ENCODE assay signal across 15 cellular contexts in genomic region chr21:33293811-33294216, GRCh38. TPM values are rescaled to one million over a fixed set of nuclear protein-coding genes. Genes with fewer than 3 reads are reported as not detected.
A peak's percentile ranks its signal among the peaks of the same experiment; 100 is the strongest.
DNase-seq lines count a peak whose midpoint lies in the region; ATAC-seq and TF ChIP-seq lines count a peak whose summit lies in the region.
"Had no signal": no experiment of that assay in that cellular context is flagged by ENCODE, and none has a peak within 500 bp of the region (broad histone marks: within the 10 kb centered on the region; RNA-seq: fewer than 3 reads in every experiment).

No MANE protein-coding gene starts in this region.

- H4K20me1 ChIP-seq in MM.1S (ENCODE audit: insufficient read depth, low read length), result no peaks in the 10 kb centered on the region

- 34% methylated on average over 7 of the region's 7 CpGs for WGBS in prostate gland
- WGBS in suprapubic skin, result 49% methylated on average over 7 of the region's 7 CpGs

- H3K27me3 ChIP-seq in MM.1S (replicated peaks; ENCODE audit: insufficient read depth, low read length) (no peaks in the 10 kb centered on the region), prostate gland (replicated peaks; ENCODE audit: insufficient read depth) (no peaks in the 10 kb centered on the region), suprapubic skin (no peaks in the 10 kb centered on the region), SJCRH30 (no peaks in the 10 kb centered on the region)

- H3K9me3 Mint-ChIP-seq in activated naive CD8-positive, alpha-beta T cell (ENCODE audit: low read depth), result no peaks in the 10 kb centered on the region
- H3K9me3 Mint-ChIP-seq: activated CD4-positive, alpha-beta memory T cell treated with anti-CD3 and anti-CD28 coated beads, Interleukin-2, amount 10 ng/mL, durations not matched to agents 7 days and 5 days had no signal

- peaks cover 25% of the 10 kb centered on the region for H3K4me1 ChIP-seq in MM.1S (ENCODE audit: low read length)
- peaks cover 9% of the 10 kb centered on the region for H3K4me1 ChIP-seq in prostate gland (replicated peaks)
- H3K4me1 ChIP-seq in suprapubic skin, result peaks cover 1% of the 10 kb centered on the region
- peaks cover 10% of the 10 kb centered on the region for H3K4me1 ChIP-seq in SJCRH30

- H3F3A ChIP-seq in MM.1S (ENCODE audit: insufficient read depth, low read length), result peaks cover 12% of the 10 kb centered on the region

- H3K9me3 ChIP-seq in MM.1S (replicated peaks; ENCODE audit: insufficient read depth, low read length), result no peaks in the 10 kb centered on the region
- no peaks in the 10 kb centered on the region for H3K9me3 ChIP-seq in prostate gland
- no peaks in the 10 kb centered on the region for H3K9me3 ChIP-seq in suprapubic skin
- H3K9me3 ChIP-seq in SJCRH30 (replicated peaks), result no peaks in the 10 kb centered on the region

- intact Hi-C loops in prostate gland (cut with DNase I), result no loop called here

- H3K36me3 Mint-ChIP-seq in activated naive CD8-positive, alpha-beta T cell, result peaks cover 8% of the 10 kb centered on the region

- H3K9me2 ChIP-seq in MM.1S (replicated peaks; ENCODE audit: insufficient read depth, low read length), result no peaks in the 10 kb centered on the region

- no peak for ATAC-seq in HG03469 (IDR thresholded peaks at IDR 0.05; ENCODE audit: unreplicated experiment)

- H3K4me3 ChIP-seq in MM.1S (ENCODE audit: low read length) (peak overlapping the region; percentile 0; the same call in 1 of the 2 replicates), prostate gland (no peak overlapping the region), suprapubic skin (no peak overlapping the region), SJCRH30 (no peak overlapping the region)
- H3K4me3 ChIP-seq: SK-N-MC had no signal

- H3K36me3 ChIP-seq in MM.1S (replicated peaks; ENCODE audit: insufficient read depth, low read length), result no peaks in the 10 kb centered on the region
- H3K36me3 ChIP-seq in prostate gland, result no peaks in the 10 kb centered on the region
- peaks cover 40% of the 10 kb centered on the region for H3K36me3 ChIP-seq in suprapubic skin
- H3K36me3 ChIP-seq in SJCRH30, result no peaks in the 10 kb centered on the region

- peak; percentile 32 for DNase-seq in NCI-H510A treated with DMSO at 0.1 percent for 48 hours (lab: John Stamatoyannopoulos, UW)
- no peak for DNase-seq in NCI-H510A (lab: John Stamatoyannopoulos, UW)
- DNase-seq in MM.1S, result peak; percentile 86
- peak; percentile 25 for DNase-seq in prostate gland (ENCODE audit: low spot score)
- no peak for DNase-seq in suprapubic skin (ENCODE audit: low spot score in 2 of 2)
- no peak for DNase-seq in SJCRH30
- DNase-seq: activated CD4-positive, alpha-beta memory T cell treated with anti-CD3 and anti-CD28 coated beads, Interleukin-2, amount 10 ng/mL, durations not matched to agents 7 days and 5 days; activated effector memory CD4-positive, alpha-beta T cell treated with Interleukin-2 at 50 U/mL for 16 hours; COR-L47; effector CD8-positive, alpha-beta T cell; KBM-7 had no signal

- no peaks in the 10 kb centered on the region for H3K79me2 ChIP-seq in MM.1S (ENCODE audit: low read length)

- H2AFZ ChIP-seq in MM.1S (ENCODE audit: low read length), result 0 out of 2 replicates have a peak overlapping the region, but pooled peaks have one; percentile 2

- peak overlapping the region; percentile 42 for H3K4me3 Mint-ChIP-seq in activated naive CD8-positive, alpha-beta T cell
- H3K4me3 Mint-ChIP-seq: activated CD4-positive, alpha-beta memory T cell treated with anti-CD3 and anti-CD28 coated beads, Interleukin-2, amount 10 ng/mL, durations not matched to agents 7 days and 5 days had no signal

- H3K4me1 Mint-ChIP-seq in activated naive CD8-positive, alpha-beta T cell (ENCODE audit: low read depth), result peaks cover 31% of the 10 kb centered on the region

- peak overlapping the region; percentile 0; the same call in 1 of the 2 replicates for H3K9ac ChIP-seq in MM.1S (ENCODE audit: low read length)

- no peak for TF ChIP-seq POLR2A in prostate gland (IDR thresholded peaks at IDR 0.05)
- TF ChIP-seq POLR2A in suprapubic skin (IDR thresholded peaks at IDR 0.05), result no peak

- no peaks in the 10 kb centered on the region for H3K27me3 Mint-ChIP-seq in activated naive CD8-positive, alpha-beta T cell
- H3K27me3 Mint-ChIP-seq: activated CD4-positive, alpha-beta memory T cell treated with anti-CD3 and anti-CD28 coated beads, Interleukin-2, amount 10 ng/mL, durations not matched to agents 7 days and 5 days had no signal

- peak overlapping the region; percentile 76 for H3K27ac Mint-ChIP-seq in activated naive CD8-positive, alpha-beta T cell
- H3K27ac Mint-ChIP-seq: activated CD4-positive, alpha-beta memory T cell treated with anti-CD3 and anti-CD28 coated beads, Interleukin-2, amount 10 ng/mL, durations not matched to agents 7 days and 5 days had no signal

- no peak for TF ChIP-seq EP300 in suprapubic skin (IDR thresholded peaks at IDR 0.05)

- H3K4me2 ChIP-seq in MM.1S (ENCODE audit: low read depth, low read length), result peak overlapping the region; percentile 40

- H3K27ac ChIP-seq in MM.1S (ENCODE audit: low read length), result peak overlapping the region; percentile 65
- H3K27ac ChIP-seq in prostate gland, result peak overlapping the region; percentile 5 to 70
- no peak overlapping the region for H3K27ac ChIP-seq in suprapubic skin
- no peak overlapping the region for H3K27ac ChIP-seq in SJCRH30
- H3K27ac ChIP-seq: HL-60, SK-N-MC had no signal

- TF ChIP-seq CTCF in MM.1S (IDR thresholded peaks at IDR 0.05; ENCODE audit: low read length) (no peak), prostate gland (IDR thresholded peaks at IDR 0.05) (no peak), suprapubic skin (IDR thresholded peaks at IDR 0.05) (no peak)

RNA-seq across cellular contexts. Expression of gene IL10RB, which starts 27.6 kb away (rescaled TPM):
- total RNA-seq in prostate gland, result 10 to 100 TPM; 29.3 to 30.8 TPM
- 10 to 100 TPM; 20.7 to 28.1 (median 23.4) TPM for total RNA-seq in suprapubic skin
- 7.0 and 8.8 TPM in 2 replicates for total RNA-seq in SJCRH30 (2014; rRNA removed; shearing (Covaris generic))

RNA-seq across cellular contexts. Expression of gene IFNAR1, which starts 31.0 kb away (rescaled TPM):
- total RNA-seq in prostate gland (10 to 100 TPM; 29.8 to 34.4 TPM), suprapubic skin (10 to 100 TPM; 15.9 to 37.3 (median 22.6) TPM)
- total RNA-seq in SJCRH30 (2014; rRNA removed; shearing (Covaris generic)), result 25.9 and 30.1 TPM in 2 replicates

Comparison
In these comparisons a context has a peak if more than half of its experiments do, and no peak if none do; other contexts are left out.
1. DNase-seq: peak in NCI-H510A treated with DMSO at 0.1 percent for 48 hours (single experiment), MM.1S (single experiment) and prostate gland (single experiment); none in NCI-H510A (single experiment), suprapubic skin (0 of 2) and SJCRH30 (0 of 2).
2. H3K27ac ChIP-seq: peak in MM.1S (single experiment) and prostate gland (2 of 2); none in suprapubic skin (single experiment) and SJCRH30 (single experiment).